24 cellular contexts compared by ENCODE assay signal in the genomic region with DNA sequence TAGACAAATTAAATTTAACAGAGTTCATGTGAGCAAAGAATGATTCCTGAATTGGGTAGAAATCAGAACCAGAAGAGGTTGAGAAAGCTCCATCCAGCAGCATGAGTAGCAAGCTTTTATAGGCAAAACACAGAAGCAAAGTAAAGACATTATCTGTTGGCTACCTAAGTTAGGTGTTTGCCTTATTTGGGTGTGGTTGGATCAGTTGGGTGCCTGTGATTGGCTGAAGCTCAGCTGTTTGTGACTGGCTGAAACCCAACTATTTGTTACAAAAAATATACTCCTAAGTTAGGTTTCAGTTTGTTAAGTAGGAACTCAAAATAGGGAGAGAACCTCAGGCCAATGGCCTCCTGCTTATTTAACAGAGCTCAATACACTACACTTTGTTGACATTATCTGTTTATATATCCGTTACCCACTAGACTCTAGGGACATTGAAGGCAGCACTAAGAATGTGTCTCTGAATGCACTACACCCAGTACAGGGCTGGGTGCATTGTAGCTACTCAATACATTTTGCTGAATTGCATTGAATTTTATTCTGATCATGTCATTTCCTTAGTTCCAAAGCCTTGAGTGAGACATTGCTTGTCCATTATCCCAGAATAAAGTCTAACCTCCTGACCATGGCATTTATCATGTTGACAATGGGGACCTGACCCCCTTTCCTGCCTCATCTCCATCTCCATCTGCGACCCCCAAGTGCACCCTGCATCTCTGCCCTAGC.
DNase-seq lines count a peak whose midpoint lies in the region; TF ChIP-seq lines count a peak whose summit lies in the region.
"Had no signal": no experiment of that assay in that cellular context is flagged by ENCODE, and none has a peak within 500 bp of the region (broad histone marks: within the 10 kb centered on the region; RNA-seq: fewer than 3 reads in every experiment).

No MANE protein-coding gene starts in this region.

- no peaks in the 10 kb centered on the region for H3K9me3 Mint-ChIP-seq in osteocyte (ENCODE audit: unreplicated experiment)
- H3K9me3 Mint-ChIP-seq: brain, IgD-negative memory B cell, nephron had no signal

- H3K27me3 ChIP-seq in dorsolateral prefrontal cortex (no peaks in the 10 kb centered on the region), esophagus squamous epithelium (no peaks in the 10 kb centered on the region)
- H3K27me3 ChIP-seq: gastroesophageal sphincter had no signal

- H3K4me3 ChIP-seq in mesodermal cell (ENCODE audit: extremely low read depth, insufficient read depth, low read length, poor library complexity, severe bottlenecking) (no peak overlapping the region), dorsolateral prefrontal cortex (no peak overlapping the region), esophagus squamous epithelium (no peak overlapping the region)
- H3K4me3 ChIP-seq: gastroesophageal sphincter, lung had no signal

- no peaks in the 10 kb centered on the region for H3K36me3 ChIP-seq in mesodermal cell (ENCODE audit: control insufficient read depth, insufficient read depth, low read length)
- no peaks in the 10 kb centered on the region for H3K36me3 ChIP-seq in esophagus squamous epithelium
- H3K36me3 ChIP-seq: gastroesophageal sphincter had no signal

- H3K9me3 ChIP-seq in mesodermal cell (ENCODE audit: control insufficient read depth, low read length) (no peaks in the 10 kb centered on the region), esophagus squamous epithelium (no peaks in the 10 kb centered on the region)
- H3K9me3 ChIP-seq: gastroesophageal sphincter had no signal

- DNase-seq in DMS53 (lab: John Stamatoyannopoulos, UW) = peak; percentile 27
- peak; percentile 70 for DNase-seq in M059J (ENCODE audit: low read depth)
- DNase-seq in dermis blood vessel endothelial cell = peak; percentile 60
- no peak for DNase-seq in dorsolateral prefrontal cortex
- no peak for DNase-seq in ecto neural progenitor cell (ENCODE audit: low spot score)
- no peak for DNase-seq in osteocyte (ENCODE audit: extremely low spot score, unreplicated experiment)
- no peak for DNase-seq in esophagus squamous epithelium (lab: John Stamatoyannopoulos, UW)
- DNase-seq: activated CD4-positive, alpha-beta T cell treated with anti-CD3 and anti-CD28 coated beads for 36 hours; activated naive CD4-positive, alpha-beta T cell treated with Interleukin-2 at 50 U/mL for 16 hours; effector memory CD4-positive, alpha-beta T cell; GOT3; NCI-H1092; NCI-H2171 treated with DMSO at 0.1 percent for 48 hours; NK-92 treated with Interleukin-12 subunit alpha and Interleukin-12 subunit beta, amount 100 ng/mL, for 24 hours; retina; SHP77 treated with DMSO at 0.1 percent for 48 hours; stimulated activated CD4-positive, alpha-beta T cell treated with anti-CD3 and anti-CD28 coated beads, Interleukin-2, amount 100 ng/mL, for 24 hours; substantia nigra had no signal

- H3K27ac ChIP-seq in mesodermal cell (ENCODE audit: low read depth, low read length, severe bottlenecking) = peak overlapping the region; percentile 60
- H3K27ac ChIP-seq in dorsolateral prefrontal cortex = no peak overlapping the region
- H3K27ac ChIP-seq in esophagus squamous epithelium = no peak overlapping the region
- H3K27ac ChIP-seq: gastroesophageal sphincter had no signal

- no peaks in the 10 kb centered on the region for H3K36me3 Mint-ChIP-seq in osteocyte (ENCODE audit: unreplicated experiment)
- H3K36me3 Mint-ChIP-seq: brain, IgD-negative memory B cell had no signal

- TF ChIP-seq POLR2A in esophagus squamous epithelium (IDR thresholded peaks at IDR 0.05) = no peak

- H3K4me1 ChIP-seq in mesodermal cell (ENCODE audit: control insufficient read depth, insufficient read depth, low read length, poor library complexity, severe bottlenecking) (no peaks in the 10 kb centered on the region), esophagus squamous epithelium (no peaks in the 10 kb centered on the region)

- no peak overlapping the region for H3K4me3 Mint-ChIP-seq in osteocyte (ENCODE audit: unreplicated experiment)
- H3K4me3 Mint-ChIP-seq: activated CD4-positive, alpha-beta T cell treated with anti-CD3 and anti-CD28 coated beads for 36 hours; brain; IgD-negative memory B cell; nephron had no signal

- 92 to 100% methylated on average over 1 of the region's 2 CpGs for WGBS in mesodermal cell (ENCODE audit: insufficient coverage in 2 of 2), 2 experiments
- WGBS in esophagus squamous epithelium, 2 donors = 62 to 73% methylated on average over 2 of the region's 2 CpGs

- no peaks in the 10 kb centered on the region for H3K27me3 Mint-ChIP-seq in osteocyte (ENCODE audit: unreplicated experiment)
- H3K27me3 Mint-ChIP-seq: brain, IgD-negative memory B cell had no signal

- intact Hi-C loops in dorsolateral prefrontal cortex (cut with DNase I) = no loop called here
- intact Hi-C loops in esophagus squamous epithelium (cut with DNase I) = no loop called here

- H3K4me1 Mint-ChIP-seq in osteocyte (ENCODE audit: unreplicated experiment) = no peaks in the 10 kb centered on the region
- H3K4me1 Mint-ChIP-seq: activated CD4-positive, alpha-beta T cell treated with anti-CD3 and anti-CD28 coated beads for 36 hours; brain; IgD-negative memory B cell had no signal

- H3K27ac Mint-ChIP-seq in osteocyte (ENCODE audit: unreplicated experiment) = no peak overlapping the region
- H3K27ac Mint-ChIP-seq: activated CD4-positive, alpha-beta T cell treated with anti-CD3 and anti-CD28 coated beads for 36 hours; brain; IgD-negative memory B cell; nephron had no signal

- TF ChIP-seq CTCF in dorsolateral prefrontal cortex (IDR thresholded peaks at IDR 0.05 in 54 of 56, conservative IDR thresholded peaks at IDR 0.05 in 2 of 56; ENCODE audit: low read depth in 1 of 56, partially characterized antibody in 56 of 56) (no peak), osteocyte (IDR thresholded peaks at IDR 0.05) (no peak), esophagus squamous epithelium (IDR thresholded peaks at IDR 0.05) (no peak)

Comparison
In these comparisons a context has a peak if more than half of its experiments do, and no peak if none do; other contexts are left out.
1. DNase-seq: peak in DMS53 (single experiment), M059J (single experiment) and dermis blood vessel endothelial cell (single experiment); none in dorsolateral prefrontal cortex (0 of 10), ecto neural progenitor cell (single experiment), osteocyte (single experiment) and esophagus squamous epithelium (single experiment).